1 cellular context compared by ENCODE assay signal in genomic region chr16:11439790-11440656, GRCh38.
TF ChIP-seq lines count a peak whose summit lies in the region.

No MANE protein-coding gene starts in this region.

TF ChIP-seq in GM23338, 12 proteins besides CTCF, POLR2A, EP300 and RAD21 (continued from another document):
- no peak for TF ChIP-seq ZNF462 (CRISPR knock-in tag; IDR thresholded peaks at IDR 0.05)
